Comparison of ENCODE assay signal across 8 cellular contexts in genomic region chr2:1205853-1206252, GRCh38.
"Had no signal": no experiment of that assay in that cellular context is flagged by ENCODE, and none has a peak within 500 bp of the region (broad histone marks: within the 10 kb centered on the region; RNA-seq: fewer than 3 reads in every experiment).

No MANE protein-coding gene starts in this region.

- ATAC-seq: GM12878 had no signal

- DNase-seq: GDM1, GF-D8 had no signal

- H3K4me3 ChIP-seq: GM12878 had no signal

- FAIRE-seq: G401.6, GM12878, GM12891, GM12892, GM18507, GM19239 had no signal
